ENCODE assay signal across 1 cellular context in genomic region chr4:173777921-173778320, GRCh38.
TF ChIP-seq lines count a peak whose summit lies in the region.

No MANE protein-coding gene starts in this region.

TF ChIP-seq in WTC11, 78 proteins besides CTCF, POLR2A, EP300 and RAD21 (continued from another document):
- TF ChIP-seq MLX (CRISPR knock-in tag; IDR thresholded peaks at IDR 0.05) (no peak), GTF2I (CRISPR knock-in tag; conservative IDR thresholded peaks at IDR 0.05) (no peak), KAT7 (CRISPR knock-in tag; IDR thresholded peaks at IDR 0.05; ENCODE audit: borderline replicate concordance) (no peak), ESRRA (CRISPR knock-in tag; IDR thresholded peaks at IDR 0.05; ENCODE audit: borderline replicate concordance) (no peak), GRHL2 (CRISPR knock-in tag; IDR thresholded peaks at IDR 0.05; ENCODE audit: insufficient replicate concordance, severe bottlenecking) (no peak), ZNF263 (CRISPR knock-in tag; IDR thresholded peaks at IDR 0.05; ENCODE audit: low read depth) (no peak), ZNF396 (CRISPR knock-in tag; IDR thresholded peaks at IDR 0.05; ENCODE audit: borderline replicate concordance) (no peak), ZNF121 (CRISPR knock-in tag; IDR thresholded peaks at IDR 0.05) (no peak), HMGA2 (CRISPR knock-in tag; IDR thresholded peaks at IDR 0.05) (no peak), CBFB (CRISPR knock-in tag; IDR thresholded peaks at IDR 0.05; ENCODE audit: low read depth) (no peak), NFYB (CRISPR knock-in tag; conservative IDR thresholded peaks at IDR 0.05; ENCODE audit: low read depth) (no peak)
